Comparison of ENCODE assay signal across 15 cellular contexts in genomic region chr14:38387821-38388220, GRCh38.
DNase-seq lines count a peak whose midpoint lies in the region; ATAC-seq and TF ChIP-seq lines count a peak whose summit lies in the region.
"Had no signal": no experiment of that assay in that cellular context is flagged by ENCODE, and none has a peak within 500 bp of the region (broad histone marks: within the 10 kb centered on the region; RNA-seq: fewer than 3 reads in every experiment).

No MANE protein-coding gene starts in this region.

- no peaks in the 10 kb centered on the region for H3K27me3 ChIP-seq in upper lobe of right lung

- H3K9me2 ChIP-seq in OCI-LY7 (ENCODE audit: insufficient read depth, low read length), result no peaks in the 10 kb centered on the region

- CTCF ChIA-PET in OCI-LY7 (lab: Charles Lee; ENCODE audit: unreplicated experiment), result no interaction called here

- no peak overlapping the region for H3K4me2 ChIP-seq in OCI-LY7 (ENCODE audit: low read length)

- H3K9me3 Mint-ChIP-seq in HFFc6, result no peaks in the 10 kb centered on the region
- H3K9me3 Mint-ChIP-seq: CD8-positive, alpha-beta T cell had no signal

- H3K36me3 ChIP-seq in mesodermal cell (ENCODE audit: control insufficient read depth, insufficient read depth, low read length), result no peaks in the 10 kb centered on the region
- H3K36me3 ChIP-seq in OCI-LY7 (ENCODE audit: insufficient read depth, low read length), result no peaks in the 10 kb centered on the region
- no peaks in the 10 kb centered on the region for H3K36me3 ChIP-seq in upper lobe of right lung

- H3K79me2 ChIP-seq in OCI-LY7 (ENCODE audit: insufficient read depth, low read depth, low read length), result no peaks in the 10 kb centered on the region

- H3K4me3 Mint-ChIP-seq in HFFc6, result no peak overlapping the region
- H3K4me3 Mint-ChIP-seq: CD14-positive monocyte; CD8-positive, alpha-beta T cell had no signal

- no TSS peak for BruUV-seq in OCI-LY7 (replicated peaks; lab: Mats Ljungman, UMichigan)

- H3K36me3 Mint-ChIP-seq in HFFc6 (ENCODE audit: low read depth), result no peaks in the 10 kb centered on the region
- H3K36me3 Mint-ChIP-seq: CD14-positive monocyte; CD8-positive, alpha-beta T cell had no signal

- H2AFZ ChIP-seq in OCI-LY7 (ENCODE audit: low read length), result no peak overlapping the region

- H3K4me1 ChIP-seq in mesodermal cell (ENCODE audit: control insufficient read depth, insufficient read depth, low read length, poor library complexity, severe bottlenecking), result no peaks in the 10 kb centered on the region
- H3K4me1 ChIP-seq in OCI-LY7 (ENCODE audit: insufficient read depth, low read length, poor library complexity, severe bottlenecking), result no peaks in the 10 kb centered on the region
- H3K4me1 ChIP-seq in upper lobe of right lung, result no peaks in the 10 kb centered on the region

- H3K27ac ChIP-seq in mesodermal cell (ENCODE audit: low read depth, low read length, severe bottlenecking), result peak overlapping the region; percentile 12
- no peak overlapping the region for H3K27ac ChIP-seq in OCI-LY7 (ENCODE audit: low read depth, low read length, poor library complexity, severe bottlenecking)
- no peak overlapping the region for H3K27ac ChIP-seq in upper lobe of right lung

- POLR2A ChIA-PET in OCI-LY7 (lab: Charles Lee), result no interaction called here

- H4K20me1 ChIP-seq in OCI-LY7 (ENCODE audit: insufficient read depth, low read length), result no peaks in the 10 kb centered on the region

- H3K4me1 Mint-ChIP-seq in HFFc6 (ENCODE audit: low read depth), result peaks cover 56% of the 10 kb centered on the region
- H3K4me1 Mint-ChIP-seq: CD14-positive monocyte had no signal

- H3K9me3 ChIP-seq in mesodermal cell (ENCODE audit: control insufficient read depth, low read length) (no peaks in the 10 kb centered on the region), OCI-LY7 (ENCODE audit: low read length) (no peaks in the 10 kb centered on the region), upper lobe of right lung (no peaks in the 10 kb centered on the region)

- H3K4me3 ChIP-seq in AG10803 (ENCODE audit: low read length) (no peak overlapping the region), mesodermal cell (ENCODE audit: extremely low read depth, insufficient read depth, low read length, poor library complexity, severe bottlenecking) (no peak overlapping the region), OCI-LY7 (ENCODE audit: low read depth, low read length, poor library complexity, severe bottlenecking) (no peak overlapping the region), upper lobe of right lung (no peak overlapping the region)

- peak overlapping the region; percentile 22; the same call in 1 of the 2 replicates for H3K27ac Mint-ChIP-seq in HFFc6
- H3K27ac Mint-ChIP-seq: CD14-positive monocyte; CD8-positive, alpha-beta T cell had no signal

- DNase-seq in AG10803 (ENCODE audit: low read depth) (peak; percentile 17), HFFc6 (no peak), NCI-H82 treated with DMSO at 0.1 percent for 48 hours (lab: John Stamatoyannopoulos, UW; ENCODE audit: unreplicated experiment) (peak; percentile 61), OCI-LY7 (ENCODE audit: low spot score) (no peak), upper lobe of right lung (no peak)
- DNase-seq: ACHN; CD8-positive, alpha-beta T cell; COR-L47; DMS53; GF-D8 had no signal

- intact Hi-C loops in OCI-LY7 (cut with micrococcal nuclease; ENCODE audit: unreplicated experiment), result no loop called here
- intact Hi-C loops in upper lobe of right lung (cut with DNase I), result no loop called here

- no peak for TF ChIP-seq CTCF in AG10803 (conservative IDR thresholded peaks at IDR 0.05; ENCODE audit: low read length)
- no peak for TF ChIP-seq CTCF in HFFc6 (IDR thresholded peaks at IDR 0.05)
- no peak for TF ChIP-seq CTCF in OCI-LY7 (conservative IDR thresholded peaks at IDR 0.05; ENCODE audit: low read length)
- TF ChIP-seq CTCF in upper lobe of right lung (IDR thresholded peaks at IDR 0.05), result no peak

- WGBS in mesodermal cell (ENCODE audit: insufficient coverage in 2 of 2), 2 experiments, result 89 to 94% methylated on average over 2 of the region's 2 CpGs

- no peaks in the 10 kb centered on the region for H3K27me3 Mint-ChIP-seq in HFFc6 (ENCODE audit: insufficient read depth)

- no peak for ATAC-seq in HG02852 (IDR thresholded peaks at IDR 0.05; ENCODE audit: unreplicated experiment)
- ATAC-seq in GM21447 (IDR thresholded peaks at IDR 0.05; ENCODE audit: unreplicated experiment), result no peak
- no peak for ATAC-seq in upper lobe of right lung
- ATAC-seq: CD8-positive, alpha-beta T cell; HCT116 had no signal

Comparison
In these comparisons a context has a peak if more than half of its experiments do, and no peak if none do; other contexts are left out.
1. DNase-seq: peak in AG10803 (single experiment) and NCI-H82 treated with DMSO at 0.1 percent for 48 hours (single experiment); none in HFFc6 (single experiment), OCI-LY7 (single experiment) and upper lobe of right lung (single experiment).